In genomic region chr4:88054909-88055308, GRCh38 we compare ENCODE assay signal across 9 cellular contexts. TPM values are rescaled to one million over a fixed set of nuclear protein-coding genes. Genes with fewer than 3 reads are reported as not detected.
DNase-seq lines count a peak whose midpoint lies in the region; ATAC-seq, FAIRE-seq and TF ChIP-seq lines count a peak whose summit lies in the region.
"Had no signal": no experiment of that assay in that cellular context is flagged by ENCODE, and none has a peak within 500 bp of the region (broad histone marks: within the 10 kb centered on the region; RNA-seq: fewer than 3 reads in every experiment).

No MANE protein-coding gene starts in this region.

- no peak overlapping the region for H3K27ac Mint-ChIP-seq in activated naive CD8-positive, alpha-beta T cell treated with anti-CD3 and anti-CD28 coated beads, Interleukin-2, amount 10 ng/mL, durations not matched to agents 7 days and 5 days
- no peak overlapping the region for H3K27ac Mint-ChIP-seq in activated naive CD8-positive, alpha-beta T cell treated with anti-CD3 and anti-CD28 coated beads, Interleukin-2, amount 50 U/mL, for 24 hours

- no peaks in the 10 kb centered on the region for H3K79me2 ChIP-seq in K562 (ENCODE audit: control insufficient read depth, insufficient read depth, low read length)

- no peak overlapping the region for H3K9ac ChIP-seq in K562 (ENCODE audit: insufficient read depth in 1 of 2, low read depth in 2 of 2, low read length in 2 of 2)

- FAIRE-seq in K562 (lab: Jason Lieb, UNC), result peak; percentile 65
- FAIRE-seq: GM18507 had no signal

- H3K9me3 ChIP-seq in K562 (replicated peaks; ENCODE audit: control insufficient read depth, insufficient read depth, low read depth, low read length) (no peaks in the 10 kb centered on the region), left lung (no peaks in the 10 kb centered on the region)

- H3K27me3 ChIP-seq in K562 (ENCODE audit: control insufficient read depth in 2 of 2, insufficient read depth in 2 of 2, low read length in 2 of 2) (no peaks in the 10 kb centered on the region), left lung (no peaks in the 10 kb centered on the region)

- H3K36me3 ChIP-seq in K562 (ENCODE audit: control insufficient read depth, insufficient read depth, low read length) (no peaks in the 10 kb centered on the region), left lung (peaks cover 0 to 45% of the 10 kb centered on the region in 2 donors)

- no peaks in the 10 kb centered on the region for H3K27me3 Mint-ChIP-seq in activated naive CD8-positive, alpha-beta T cell treated with anti-CD3 and anti-CD28 coated beads, Interleukin-2, amount 10 ng/mL, durations not matched to agents 7 days and 5 days
- no peaks in the 10 kb centered on the region for H3K27me3 Mint-ChIP-seq in activated naive CD8-positive, alpha-beta T cell treated with anti-CD3 and anti-CD28 coated beads, Interleukin-2, amount 50 U/mL, for 24 hours

- BruUV-seq in K562 (replicated peaks; lab: Mats Ljungman, UMichigan), result no TSS peak

- H3K36me3 Mint-ChIP-seq in activated naive CD8-positive, alpha-beta T cell treated with anti-CD3 and anti-CD28 coated beads, Interleukin-2, amount 10 ng/mL, durations not matched to agents 7 days and 5 days, result peaks cover 9% of the 10 kb centered on the region
- no peaks in the 10 kb centered on the region for H3K36me3 Mint-ChIP-seq in activated naive CD8-positive, alpha-beta T cell treated with anti-CD3 and anti-CD28 coated beads, Interleukin-2, amount 50 U/mL, for 24 hours (ENCODE audit: low read depth)

- no peak for DNase-seq in activated naive CD8-positive, alpha-beta T cell treated with anti-CD3 and anti-CD28 coated beads, Interleukin-2, amount 10 ng/mL, durations not matched to agents 7 days and 5 days
- no peak for DNase-seq in activated naive CD8-positive, alpha-beta T cell treated with anti-CD3 and anti-CD28 coated beads, Interleukin-2, amount 50 U/mL, for 24 hours
- peak; percentile 49 to 57 for DNase-seq in Kasumi-1 (lab: John Stamatoyannopoulos, UW)
- DNase-seq in K562 (ENCODE audit: extremely low read depth in 1 of 4, low spot score in 3 of 4), result peak; percentile 10 to 34 (median 13)
- no peak for DNase-seq in left lung
- DNase-seq in stimulated activated CD4-positive, alpha-beta T cell treated with anti-CD3 and anti-CD28 coated beads, Interleukin-4, amount 100 ng/mL, for 24 hours, result no peak
- DNase-seq in stimulated activated CD4-positive, alpha-beta T cell treated with anti-CD3 and anti-CD28 coated beads, Interleukin-1b, Interleukin-23, amount 100 ng/mL, for 48 hours, result no peak

- ATAC-seq in activated naive CD8-positive, alpha-beta T cell treated with anti-CD3 and anti-CD28 coated beads, Interleukin-2, amount 10 ng/mL, durations not matched to agents 7 days and 5 days (ENCODE audit: low read depth), result peak; percentile 52
- ATAC-seq in activated naive CD8-positive, alpha-beta T cell treated with anti-CD3 and anti-CD28 coated beads, Interleukin-2, amount 50 U/mL, for 24 hours, result no peak
- peak; percentile 91 for ATAC-seq in K562
- peak; percentile 76 for ATAC-seq in left lung
- ATAC-seq in HG03045 (IDR thresholded peaks at IDR 0.05; ENCODE audit: unreplicated experiment), result no peak

- intact Hi-C loops in K562 (cut with micrococcal nuclease) (loop anchor here (1.0 kb wide), 1 partner anchor 157 kb away; no protein-coding TSS in a partner anchor), left lung (cut with DNase I) (no loop called here)

- H3K4me2 ChIP-seq in K562 (ENCODE audit: insufficient read depth, low read length), result no peak overlapping the region

- H3K27ac ChIP-seq in K562 (ENCODE audit: extremely low read depth, low read depth, low read length) (no peak overlapping the region), left lung (no peak overlapping the region)

- TF ChIP-seq EP300 in K562 (IDR thresholded peaks at IDR 0.05; ENCODE audit: low read length), result no peak

- in situ Hi-C loops in K562 (cut with MboI), result no loop called here

- H3K4me1 Mint-ChIP-seq in activated naive CD8-positive, alpha-beta T cell treated with anti-CD3 and anti-CD28 coated beads, Interleukin-2, amount 10 ng/mL, durations not matched to agents 7 days and 5 days, result peaks cover 3% of the 10 kb centered on the region
- H3K4me1 Mint-ChIP-seq in activated naive CD8-positive, alpha-beta T cell treated with anti-CD3 and anti-CD28 coated beads, Interleukin-2, amount 50 U/mL, for 24 hours, result no peaks in the 10 kb centered on the region

- H4K20me1 ChIP-seq in K562 (replicated peaks; ENCODE audit: control insufficient read depth, insufficient read depth, low read length), result no peaks in the 10 kb centered on the region

- TF ChIP-seq CTCF in K562 (IDR thresholded peaks at IDR 0.05 in 2 of 3, conservative IDR thresholded peaks at IDR 0.05 in 1 of 3; ENCODE audit: insufficient read depth in 2 of 3, low read depth in 1 of 3, low read length in 3 of 3), result peak; percentile 47 to 60 (median 51); a peak in 5 of 6 replicates
- TF ChIP-seq CTCF in left lung (IDR thresholded peaks at IDR 0.05), result no peak

- WGBS in K562 (ENCODE audit: insufficient coverage, low coverage, missing lambda C conversion rate), result 0% methylated on average over 2 of the region's 2 CpGs

- TF ChIP-seq RAD21 in K562 (CRISPR knock-in tag; conservative IDR thresholded peaks at IDR 0.05 in 1 of 2, IDR thresholded peaks at IDR 0.05 in 1 of 2), result peak in 1 of 2 experiments; percentile 56; a peak in 3 of 4 replicates

- no peaks in the 10 kb centered on the region for H3K9me1 ChIP-seq in K562 (ENCODE audit: control insufficient read depth, insufficient read depth, low read length)

- H3K4me3 Mint-ChIP-seq in activated naive CD8-positive, alpha-beta T cell treated with anti-CD3 and anti-CD28 coated beads, Interleukin-2, amount 10 ng/mL, durations not matched to agents 7 days and 5 days, result no peak overlapping the region
- no peak overlapping the region for H3K4me3 Mint-ChIP-seq in activated naive CD8-positive, alpha-beta T cell treated with anti-CD3 and anti-CD28 coated beads, Interleukin-2, amount 50 U/mL, for 24 hours

- H3K4me1 ChIP-seq in K562 (replicated peaks in 1 of 2; ENCODE audit: control insufficient read depth in 2 of 2, insufficient read depth in 2 of 2, low read length in 2 of 2) (no peaks in the 10 kb centered on the region), left lung (no peaks in the 10 kb centered on the region)

- no peak for TF ChIP-seq POLR2A in K562 (conservative IDR thresholded peaks at IDR 0.05)

- CTCF ChIA-PET in K562 (lab: Yijun Ruan, JAX; ENCODE audit: low intra/inter-chr PET ratio), result interaction anchor here (1.9 kb wide), 1 partner anchor 157 kb away, joined by 6 read pairs; no protein-coding TSS in a partner anchor

- H3K9me3 Mint-ChIP-seq in activated naive CD8-positive, alpha-beta T cell treated with anti-CD3 and anti-CD28 coated beads, Interleukin-2, amount 10 ng/mL, durations not matched to agents 7 days and 5 days, result no peaks in the 10 kb centered on the region
- no peaks in the 10 kb centered on the region for H3K9me3 Mint-ChIP-seq in activated naive CD8-positive, alpha-beta T cell treated with anti-CD3 and anti-CD28 coated beads, Interleukin-2, amount 50 U/mL, for 24 hours

- POLR2A ChIA-PET in activated naive CD8-positive, alpha-beta T cell treated with anti-CD3 and anti-CD28 coated beads, Interleukin-2, amount 10 ng/mL, durations not matched to agents 7 days and 5 days (lab: Charles Lee), result no interaction called here
- POLR2A ChIA-PET in K562 (lab: Yijun Ruan, JAX), result interaction anchor here (0.6 kb wide), 1 partner anchor 13 kb away, joined by 3 read pairs; no protein-coding TSS in a partner anchor

- H2AFZ ChIP-seq in K562 (ENCODE audit: low read depth, low read length), result no peak overlapping the region

- H3K4me3 ChIP-seq in K562 (no peak overlapping the region), left lung (no peak overlapping the region)

TF ChIP-seq in K562, 482 proteins besides CTCF, POLR2A, EP300 and RAD21 (continues in another document):
- no peak for TF ChIP-seq GTF2B (IDR thresholded peaks at IDR 0.05; ENCODE audit: extremely low read depth, insufficient read length)
- no peak for TF ChIP-seq JUN (IDR thresholded peaks at IDR 0.05; ENCODE audit: borderline replicate concordance, low read depth, low read length)
- TF ChIP-seq JUN (CRISPR knock-in tag; IDR thresholded peaks at IDR 0.05; ENCODE audit: borderline replicate concordance), result no peak
- TF ChIP-seq SMC3 (conservative IDR thresholded peaks at IDR 0.05; ENCODE audit: insufficient read depth, low read depth, low read length), result 0 out of 2 replicates have a peak, but pooled peaks have one; percentile 18

RNA-seq across cellular contexts. Expression of gene PKD2, which starts 47.5 kb away (rescaled TPM):
- total RNA-seq in activated naive CD8-positive, alpha-beta T cell treated with anti-CD3 and anti-CD28 coated beads, Interleukin-2, amount 10 ng/mL, durations not matched to agents 7 days and 5 days, result 10 to 100 TPM in 1 of 2 experiments, 1 to 10 TPM in 1; 9.5 to 10.9 TPM
- total RNA-seq in K562 (2011; cell fraction: chromatin; rRNA removed; ENCODE audit: low replicate concordance), result 1.6 and 2.1 TPM in 2 replicates
- 0.50 and 1.1 TPM in 2 replicates for total RNA-seq in K562 (2011; cell fraction: nucleolus; rRNA removed)
- total RNA-seq in K562 (2011; cell fraction: nucleoplasm; rRNA removed), result 0.53 and 0.59 TPM in 2 replicates
- total RNA-seq in K562 (2014; rRNA removed) (0.12 and 0.45 TPM in 2 replicates), K562 (2014; rRNA removed; fragmentation: Illumina TruSeq; extraction: Trizol) (0.58 and 0.89 TPM in 2 replicates), K562 (2015; rRNA removed; fragmentation: Illumina TruSeq; extraction: Trizol) (0.87 and 1.2 TPM in 2 replicates), K562 (2021) (0.45 and 0.47 TPM in 2 replicates), left lung (10 to 100 TPM; 22.6 to 28.8 TPM)
- polyA plus RNA-seq in K562 (2011; rRNA removed) (0.35 and 0.57 TPM in 2 replicates), K562 (2014; fragmentation: Illumina TruSeq; extraction: Trizol) (0.34 and 0.36 TPM in 2 replicates), K562 (2014; fragmentation: Nextera tagmentation; extraction: Ambion mirVana) (under 1 TPM; 0.11 to 0.14 TPM), K562 (2014; rRNA removed) (0.38 and 0.49 TPM in 2 replicates)
- polyA plus RNA-seq in K562 (2011; cell fraction: cytosol; rRNA removed), result 0.06 and 0.34 TPM in 2 replicates
- polyA plus RNA-seq in K562 (2011; cell fraction: nucleus; rRNA removed), result 0.53 and 1.3 TPM in 2 replicates
- polyA plus RNA-seq in K562 (2012), result 0.39 and 0.96 TPM in 2 replicates
- polyA minus RNA-seq in K562 (2011; rRNA and poly(A)+ RNA removed), result 1.0 and 1.7 TPM in 2 replicates
- 0.29 and 0.64 TPM in 2 replicates for polyA minus RNA-seq in K562 (2011; cell fraction: cytosol; rRNA and poly(A)+ RNA removed)
- polyA minus RNA-seq in K562 (2011; cell fraction: nucleus; rRNA and poly(A)+ RNA removed), result 0.27 and 1.1 TPM in 2 replicates

Comparison
In these comparisons a context has a peak if more than half of its experiments do, and no peak if none do; other contexts are left out.
1. ATAC-seq: peak in activated naive CD8-positive, alpha-beta T cell treated with anti-CD3 and anti-CD28 coated beads, Interleukin-2, amount 10 ng/mL, durations not matched to agents 7 days and 5 days (single experiment), K562 (single experiment) and left lung (single experiment); none in activated naive CD8-positive, alpha-beta T cell treated with anti-CD3 and anti-CD28 coated beads, Interleukin-2, amount 50 U/mL, for 24 hours (single experiment) and HG03045 (single experiment).
2. DNase-seq: peak in Kasumi-1 (2 of 2) and K562 (4 of 4); none in activated naive CD8-positive, alpha-beta T cell treated with anti-CD3 and anti-CD28 coated beads, Interleukin-2, amount 10 ng/mL, durations not matched to agents 7 days and 5 days (single experiment), activated naive CD8-positive, alpha-beta T cell treated with anti-CD3 and anti-CD28 coated beads, Interleukin-2, amount 50 U/mL, for 24 hours (single experiment), left lung (0 of 2), stimulated activated CD4-positive, alpha-beta T cell treated with anti-CD3 and anti-CD28 coated beads, Interleukin-4, amount 100 ng/mL, for 24 hours (single experiment) and stimulated activated CD4-positive, alpha-beta T cell treated with anti-CD3 and anti-CD28 coated beads, Interleukin-1b, Interleukin-23, amount 100 ng/mL, for 48 hours (single experiment).
3. CTCF ChIP-seq: peak in K562 (3 of 3); none in left lung (0 of 2).